Comparison of ENCODE assay signal across 1 cellular context in the genomic region with DNA sequence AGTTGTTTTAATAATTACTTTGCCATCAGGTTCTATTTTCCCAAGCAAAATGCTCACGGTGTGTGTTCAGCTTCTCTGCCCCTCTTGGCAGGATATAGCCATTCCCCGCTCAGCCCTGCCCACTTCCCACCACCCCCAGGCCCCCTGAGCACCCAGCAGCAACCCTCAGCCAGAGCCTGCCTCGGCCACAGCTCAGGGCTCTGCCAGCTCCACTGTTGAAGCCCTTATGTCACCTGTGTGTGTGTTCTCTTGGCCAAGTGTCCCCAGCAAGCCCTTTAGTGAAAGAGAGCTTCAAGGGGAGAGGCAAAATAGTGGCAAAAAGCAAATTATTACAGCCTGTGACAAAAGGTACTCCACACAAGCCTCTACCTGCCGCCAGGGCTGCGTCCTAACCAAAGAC.
TF ChIP-seq lines count a peak whose summit lies in the region.

No MANE protein-coding gene starts in this region.

TF ChIP-seq in HepG2, 621 proteins besides CTCF, POLR2A, EP300 and RAD21 (continued from another document):
- TF ChIP-seq ZNF639 (CRISPR knock-in tag; conservative IDR thresholded peaks at IDR 0.05), result no peak
